23 cellular contexts compared by ENCODE assay signal in genomic region chr3:31371464-31371863, GRCh38.
DNase-seq lines count a peak whose midpoint lies in the region; ATAC-seq, FAIRE-seq and TF ChIP-seq lines count a peak whose summit lies in the region.
"Had no signal": no experiment of that assay in that cellular context is flagged by ENCODE, and none has a peak within 500 bp of the region (broad histone marks: within the 10 kb centered on the region; RNA-seq: fewer than 3 reads in every experiment).

No MANE protein-coding gene starts in this region.

- H3K4me2 ChIP-seq in PC-9 (no peak overlapping the region), astrocyte (ENCODE audit: low read length) (no peak overlapping the region)

- H3K79me2 ChIP-seq in PC-9 (ENCODE audit: low read depth): no peaks in the 10 kb centered on the region
- H3K79me2 ChIP-seq in astrocyte (ENCODE audit: insufficient read depth, low read length): no peaks in the 10 kb centered on the region

- in situ Hi-C loops in transverse colon (cut with MboI; ENCODE audit: low pct_ligation_motif_present in 1 of 4, low pct_unique_long_range_greater_than_20kb in 1 of 4, low sequenced_read_pairs in 3 of 4): no loop called here

- FAIRE-seq in astrocyte (lab: Jason Lieb, UNC): no peak
- FAIRE-seq: GM12891, H1 had no signal

- peaks cover 19% of the 10 kb centered on the region for H3K4me1 Mint-ChIP-seq in astrocyte (ENCODE audit: low read depth, unreplicated experiment)

- H2AFZ ChIP-seq in PC-9: no peak overlapping the region
- no peak overlapping the region for H2AFZ ChIP-seq in astrocyte (ENCODE audit: low read depth, low read length)

- 92% methylated on average over 2 of the region's 2 CpGs; no CpG with 5 or more reads in 1 of the 2 donors for WGBS in transverse colon (ENCODE audit: low coverage in 1 of 2), 2 donors

- no peaks in the 10 kb centered on the region for H3K9me2 ChIP-seq in PC-9 (ENCODE audit: insufficient read depth)

- H3K4me3 ChIP-seq in PC-9: no peak overlapping the region
- no peak overlapping the region for H3K4me3 ChIP-seq in astrocyte (ENCODE audit: insufficient read depth, low read depth, low read length)
- H3K4me3 ChIP-seq in transverse colon: no peak overlapping the region
- H3K4me3 ChIP-seq: MG63 had no signal

- DNase-seq in PC-9 (no peak), astrocyte (ENCODE audit: low read depth) (peak; percentile 11), left ventricle myocardium superior (no peak), sciatic nerve (ENCODE audit: low spot score) (no peak), caudate nucleus (lab: John Stamatoyannopoulos, UW) (no peak), transverse colon (no peak)
- no peak for DNase-seq in activated T-cell treated with anti-CD3 and anti-CD28 coated beads, Interleukin-2, amount 50 U/mL, for 48 hours
- DNase-seq: C1 segment of cervical spinal cord; CD4-positive, alpha-beta memory T cell; COR-L47; DMS79; GF-D8; HCEC 1CT; IMR-90; KG1; MG63; NCI-H2029; NCI-H446; NCI-H524 treated with DMSO at 0.1 percent for 48 hours; NCI-H774; SHP77 had no signal

- H3K9me3 ChIP-seq in PC-9 (ENCODE audit: insufficient read depth, low read depth) (no peaks in the 10 kb centered on the region), astrocyte (ENCODE audit: insufficient read depth, low read depth, low read length) (no peaks in the 10 kb centered on the region), transverse colon (no peaks in the 10 kb centered on the region)
- H3K9me3 ChIP-seq: MG63 had no signal

- no peaks in the 10 kb centered on the region for H3K9me3 Mint-ChIP-seq in astrocyte (ENCODE audit: unreplicated experiment)

- no peak overlapping the region for H3K27ac Mint-ChIP-seq in astrocyte (ENCODE audit: unreplicated experiment)
- H3K27ac Mint-ChIP-seq: CD4-positive, alpha-beta memory T cell had no signal

- no TSS peak for BruUV-seq in PC-9 (replicated peaks; lab: Mats Ljungman, UMichigan)

- CTCF ChIA-PET in PC-9 (lab: Charles Lee): no interaction called here

- peak overlapping the region; percentile 43; the same call in 1 of the 2 replicates for H3K27ac ChIP-seq in PC-9
- no peak overlapping the region for H3K27ac ChIP-seq in astrocyte (ENCODE audit: low read depth, low read length)
- H3K27ac ChIP-seq in caudate nucleus (ENCODE audit: low read depth, low read length): no peak overlapping the region
- H3K27ac ChIP-seq in transverse colon: no peak overlapping the region

- peak; percentile 66 for ATAC-seq in left ventricle myocardium superior
- ATAC-seq in sciatic nerve: peak; percentile 63

- no peaks in the 10 kb centered on the region for H3K27me3 ChIP-seq in PC-9 (ENCODE audit: insufficient read depth, low read depth)
- H3K27me3 ChIP-seq in astrocyte (ENCODE audit: insufficient read depth, low read length): no peaks in the 10 kb centered on the region
- no peaks in the 10 kb centered on the region for H3K27me3 ChIP-seq in transverse colon
- H3K27me3 ChIP-seq: MG63 had no signal

- TF ChIP-seq EP300 in transverse colon (IDR thresholded peaks at IDR 0.05; ENCODE audit: low read depth): no peak

- no peaks in the 10 kb centered on the region for H3K27me3 Mint-ChIP-seq in astrocyte (ENCODE audit: low read depth, unreplicated experiment)
- H3K27me3 Mint-ChIP-seq: CD4-positive, alpha-beta memory T cell had no signal

- H3K4me3 Mint-ChIP-seq in astrocyte (ENCODE audit: unreplicated experiment): no peak overlapping the region
- H3K4me3 Mint-ChIP-seq: CD4-positive, alpha-beta memory T cell had no signal

- H3K36me3 ChIP-seq in PC-9 (ENCODE audit: low read depth) (no peaks in the 10 kb centered on the region), astrocyte (ENCODE audit: insufficient read depth, low read length) (no peaks in the 10 kb centered on the region), transverse colon (no peaks in the 10 kb centered on the region)
- H3K36me3 ChIP-seq: MG63 had no signal

- H3F3A ChIP-seq in PC-9 (ENCODE audit: insufficient read depth, low read depth): peaks cover 4% of the 10 kb centered on the region; the same call in 1 of the 2 replicates

- POLR2A ChIA-PET in PC-9 (lab: Charles Lee; ENCODE audit: unreplicated experiment): no interaction called here

- H3K36me3 Mint-ChIP-seq in astrocyte (ENCODE audit: low read depth, unreplicated experiment): no peaks in the 10 kb centered on the region
- H3K36me3 Mint-ChIP-seq: CD4-positive, alpha-beta memory T cell had no signal

- H3K4me1 ChIP-seq in PC-9 (replicated peaks; ENCODE audit: insufficient read depth): peaks cover 19% of the 10 kb centered on the region
- H3K4me1 ChIP-seq in astrocyte (ENCODE audit: insufficient read depth, low read length): peaks cover 7% of the 10 kb centered on the region
- peaks cover 0 to 17% (median 6%) of the 10 kb centered on the region in 4 donors for H3K4me1 ChIP-seq in transverse colon

- H4K20me1 ChIP-seq in PC-9 (ENCODE audit: insufficient read depth) (no peaks in the 10 kb centered on the region), astrocyte (ENCODE audit: insufficient read depth, low read length) (no peaks in the 10 kb centered on the region)

- no peak for TF ChIP-seq POLR2A in transverse colon (IDR thresholded peaks at IDR 0.05)

- no peak overlapping the region for H3K9ac ChIP-seq in astrocyte (ENCODE audit: low read length)

- TF ChIP-seq CTCF in PC-9 (conservative IDR thresholded peaks at IDR 0.05) (no peak), astrocyte (IDR thresholded peaks at IDR 0.05; ENCODE audit: insufficient read depth, low read depth, low read length) (no peak), transverse colon (IDR thresholded peaks at IDR 0.05) (no peak)

- intact Hi-C loops in PC-9 (cut with micrococcal nuclease; ENCODE audit: unreplicated experiment): no loop called here
- intact Hi-C loops in left ventricle myocardium superior (cut with micrococcal nuclease): no loop called here
- intact Hi-C loops in sciatic nerve (cut with DNase I): no loop called here
- intact Hi-C loops in transverse colon (cut with DNase I; ENCODE audit: low total_unique reads): no loop called here
